In the genomic region with DNA sequence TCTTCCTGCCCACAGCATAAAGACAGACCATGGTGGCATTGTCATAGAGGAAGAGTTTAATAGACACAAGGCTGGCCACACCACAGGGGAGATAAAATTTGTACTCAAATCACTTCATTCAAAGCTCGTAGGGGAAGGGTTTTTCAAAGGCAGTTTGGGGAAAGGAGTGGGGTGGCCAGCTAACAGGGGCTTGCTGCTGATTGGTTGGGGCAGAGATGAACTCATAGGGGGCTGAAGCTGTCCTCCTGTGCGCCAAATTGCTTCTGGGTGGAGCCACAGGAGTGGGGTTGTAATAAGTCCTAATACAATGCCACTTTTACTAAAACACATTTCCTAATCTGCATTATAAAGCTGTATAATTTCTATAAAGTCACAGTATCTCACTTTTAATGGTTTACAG, we compare ENCODE assay signal across 24 cellular contexts. TPM values are rescaled to one million over a fixed set of nuclear protein-coding genes. Genes with fewer than 3 reads are reported as not detected.
DNase-seq lines count a peak whose midpoint lies in the region; ATAC-seq and TF ChIP-seq lines count a peak whose summit lies in the region.
"Had no signal": no experiment of that assay in that cellular context is flagged by ENCODE, and none has a peak within 500 bp of the region (broad histone marks: within the 10 kb centered on the region; RNA-seq: fewer than 3 reads in every experiment).

No MANE protein-coding gene starts in this region.

- H3K4me3 ChIP-seq in neutrophil (ENCODE audit: low read depth in 1 of 2, low read length in 1 of 2) = no peak overlapping the region
- no peak overlapping the region for H3K4me3 ChIP-seq in sigmoid colon
- H3K4me3 ChIP-seq: A549 had no signal

- H3K79me1 ChIP-seq in H9 (ENCODE audit: insufficient read depth, low read depth, low read length, poor library complexity, severe bottlenecking) = no peaks in the 10 kb centered on the region

- no peak overlapping the region for H3K56ac ChIP-seq in H9 (ENCODE audit: insufficient read length, low read depth, low read length)

- H3K79me2 ChIP-seq in H9 (ENCODE audit: insufficient read depth, low read length) = peaks cover 5% of the 10 kb centered on the region; the same call in 1 of the 2 replicates

- H3K9me3 ChIP-seq in H9 (ENCODE audit: control insufficient read depth, low read depth, low read length) (no peaks in the 10 kb centered on the region), T-helper 17 cell (ENCODE audit: control insufficient read depth, low read length, poor library complexity, severe bottlenecking) (no peaks in the 10 kb centered on the region), neutrophil (no peaks in the 10 kb centered on the region), sigmoid colon (no peaks in the 10 kb centered on the region)
- H3K9me3 ChIP-seq: A549 had no signal

- H4K8ac ChIP-seq in H9 (replicated peaks; ENCODE audit: insufficient read length, low read depth, low read length) = no peak overlapping the region

- peak overlapping the region; percentile 7 to 34 (median 21); a peak in 2 of 7 replicates for H3K27ac Mint-ChIP-seq in H9
- peak overlapping the region; percentile 22 for H3K27ac Mint-ChIP-seq in T-helper 17 cell
- peak overlapping the region; percentile 34 for H3K27ac Mint-ChIP-seq in dendritic cell treated with granulocyte-macrophage colony-stimulating factor and Interleukin-4, amounts not matched to agents 40 ng/mL and 50 ng/mL, for 4 days
- H3K27ac Mint-ChIP-seq: B cell, HFFc6 had no signal

- H2AK5ac ChIP-seq in H9 (ENCODE audit: insufficient read length, low read length) = no peak overlapping the region

- H4K5ac ChIP-seq in H9 (ENCODE audit: insufficient read length, low read depth, low read length) = no peak overlapping the region

- intact Hi-C loops in dendritic cell treated with granulocyte-macrophage colony-stimulating factor and Interleukin-4, amounts not matched to agents 40 ng/mL and 50 ng/mL, for 4 days (cut with micrococcal nuclease) = no loop called here
- intact Hi-C loops in sigmoid colon (cut with DNase I) (no loop called here), sciatic nerve (cut with DNase I) (no loop called here)

- no CpG with 5 or more reads among the region's 2 CpGs for WGBS in H9 (ENCODE audit: extremely low coverage, insufficient read length, low lambda C conversion rate)
- 34 to 74% methylated on average over 2 of the region's 2 CpGs for WGBS in sigmoid colon, 2 donors

- no peak overlapping the region for H3K9ac ChIP-seq in H9 (ENCODE audit: extremely low read depth, insufficient read length, low read length)
- H3K9ac ChIP-seq: KMS-11 had no signal

- H3K27ac ChIP-seq in H9 (ENCODE audit: insufficient read length, low read depth, low read length) (no peak overlapping the region), neutrophil (peak overlapping the region; percentile 76), sigmoid colon (no peak overlapping the region)
- H3K27ac ChIP-seq: C4-2B, KMS-11, RWPE1 had no signal

- H3K9me3 Mint-ChIP-seq in H9 = no peaks in the 10 kb centered on the region
- H3K9me3 Mint-ChIP-seq in dendritic cell treated with granulocyte-macrophage colony-stimulating factor and Interleukin-4, amounts not matched to agents 40 ng/mL and 50 ng/mL, for 4 days = no peaks in the 10 kb centered on the region
- H3K9me3 Mint-ChIP-seq: HFFc6 had no signal

- no peak overlapping the region for H2BK15ac ChIP-seq in H9 (ENCODE audit: low read depth, low read length)

- H3K27me3 ChIP-seq in H9 (ENCODE audit: insufficient read depth, low read length) (no peaks in the 10 kb centered on the region), neutrophil (no peaks in the 10 kb centered on the region), sigmoid colon (no peaks in the 10 kb centered on the region)

- no peaks in the 10 kb centered on the region for H3K36me3 ChIP-seq in neutrophil
- H3K36me3 ChIP-seq in sigmoid colon = no peaks in the 10 kb centered on the region

- ATAC-seq in T-helper 17 cell (no peak), sciatic nerve (no peak)
- ATAC-seq: Panc1 had no signal

- no peak for TF ChIP-seq EP300 in sigmoid colon (IDR thresholded peaks at IDR 0.05)

- H3K4me3 Mint-ChIP-seq in H9 = no peak overlapping the region
- H3K4me3 Mint-ChIP-seq in T-helper 17 cell = no peak overlapping the region
- no peak overlapping the region for H3K4me3 Mint-ChIP-seq in dendritic cell treated with granulocyte-macrophage colony-stimulating factor and Interleukin-4, amounts not matched to agents 40 ng/mL and 50 ng/mL, for 4 days
- H3K4me3 Mint-ChIP-seq: B cell, HFFc6 had no signal

- no peak for TF ChIP-seq POLR2A in sigmoid colon (IDR thresholded peaks at IDR 0.05)

- no peaks in the 10 kb centered on the region for H3K23me2 ChIP-seq in H9 (ENCODE audit: insufficient read length, low read depth, low read length, poor library complexity, severe bottlenecking)

- no peak overlapping the region for H3K14ac ChIP-seq in H9 (ENCODE audit: insufficient read depth, low read length)

- no peak overlapping the region for H2BK20ac ChIP-seq in H9 (ENCODE audit: low read depth, low read length, poor library complexity, severe bottlenecking)

- no peak overlapping the region for H3K23ac ChIP-seq in H9 (ENCODE audit: insufficient read length, low read depth, low read length)

- H3K4me2 ChIP-seq in H9 (ENCODE audit: insufficient read depth, insufficient read length, low read length) = no peak overlapping the region
- H3K4me2 ChIP-seq: KMS-11 had no signal

- H3K18ac ChIP-seq in H9 (ENCODE audit: insufficient read length, low read depth, low read length) = no peak overlapping the region

- no peak overlapping the region for H2BK120ac ChIP-seq in H9 (ENCODE audit: low read depth, low read length, poor library complexity, severe bottlenecking)

- TF ChIP-seq CTCF in H9 (conservative IDR thresholded peaks at IDR 0.05) (no peak), neutrophil (IDR thresholded peaks at IDR 0.05) (no peak), sigmoid colon (IDR thresholded peaks at IDR 0.05) (no peak)

- H2BK5ac ChIP-seq in H9 (ENCODE audit: insufficient read length, low read length) = no peak overlapping the region

- H3K36me3 Mint-ChIP-seq in H9 (ENCODE audit: insufficient read depth in 1 of 3, low read depth in 3 of 3) = 0 out of 7 replicates have a peak, but pooled peaks cover 0 to 1% (median 0%) of the 10 kb centered on the region in 3 experiments
- H3K36me3 Mint-ChIP-seq in T-helper 17 cell (ENCODE audit: low read depth) = no peaks in the 10 kb centered on the region
- H3K36me3 Mint-ChIP-seq in dendritic cell treated with granulocyte-macrophage colony-stimulating factor and Interleukin-4, amounts not matched to agents 40 ng/mL and 50 ng/mL, for 4 days (ENCODE audit: low read depth) = peaks cover under 1% of the 10 kb centered on the region

- no peak overlapping the region for H2AFZ ChIP-seq in H9 (ENCODE audit: low read length)

- DNase-seq in H9 = no peak
- DNase-seq in T-helper 17 cell = no peak
- no peak for DNase-seq in sigmoid colon
- DNase-seq in sciatic nerve (ENCODE audit: low spot score) = no peak
- DNase-seq in epidermal melanocyte (ENCODE audit: insufficient read length, low spot score) = no peak
- DNase-seq: Calu3, DND-41, H7, HFFc6, IMR-90, NCI-H1048, NCI-H1417, NCI-H1694, NCI-H2029 treated with DMSO at 0.1 percent for 48 hours, NCI-H526 treated with DMSO at 0.1 percent for 48 hours, SHP77 had no signal

- no peak overlapping the region for H4K91ac ChIP-seq in H9 (ENCODE audit: insufficient read length, low read depth, low read length)

- H4K20me1 ChIP-seq in H9 (ENCODE audit: control insufficient read depth, insufficient read depth, insufficient read length) = no peaks in the 10 kb centered on the region

- peaks cover 9% of the 10 kb centered on the region; the same call in 1 of the 2 replicates for H3K4me1 ChIP-seq in H9 (ENCODE audit: insufficient read depth, low read length)
- H3K4me1 ChIP-seq in neutrophil (ENCODE audit: control insufficient read depth in 1 of 2, insufficient read depth in 1 of 2, low read depth in 1 of 2, low read length in 1 of 2) = peaks cover 50 to 82% of the 10 kb centered on the region in 2 experiments
- peaks cover 0 to 28% (median 14%) of the 10 kb centered on the region in 4 donors for H3K4me1 ChIP-seq in sigmoid colon

- H3K27me3 Mint-ChIP-seq in H9 (ENCODE audit: low read depth) (no peaks in the 10 kb centered on the region), T-helper 17 cell (no peaks in the 10 kb centered on the region)
- H3K27me3 Mint-ChIP-seq in dendritic cell treated with granulocyte-macrophage colony-stimulating factor and Interleukin-4, amounts not matched to agents 40 ng/mL and 50 ng/mL, for 4 days = no peaks in the 10 kb centered on the region
- H3K27me3 Mint-ChIP-seq: B cell had no signal

- no peak overlapping the region for H2BK12ac ChIP-seq in H9 (ENCODE audit: insufficient read length, low read depth, low read length)

- no peak overlapping the region for H3T11ph ChIP-seq in H9 (ENCODE audit: low read length)

- H3K4ac ChIP-seq in H9 (ENCODE audit: low read depth, low read length) = no peak overlapping the region

- peaks cover 51 to 52% of the 10 kb centered on the region in 2 experiments for H3K4me1 Mint-ChIP-seq in H9
- peaks cover 39% of the 10 kb centered on the region for H3K4me1 Mint-ChIP-seq in T-helper 17 cell
- H3K4me1 Mint-ChIP-seq in dendritic cell treated with granulocyte-macrophage colony-stimulating factor and Interleukin-4, amounts not matched to agents 40 ng/mL and 50 ng/mL, for 4 days (ENCODE audit: low read depth) = peaks cover 54% of the 10 kb centered on the region

RNA-seq across cellular contexts. Expression of a gene that starts 22.5 kb away (rescaled TPM):
- total RNA-seq in H9 (2021) (36.0 and 38.2 TPM in 2 replicates), T-helper 17 cell (10 to 100 TPM; 18.4 to 29.6 TPM), sigmoid colon (10 to 100 TPM; 25.2 to 34.3 (median 30.7) TPM), sciatic nerve (55.2 TPM)
- 10 to 100 TPM in 1 of 3 donors, 1 to 10 TPM in 2; 3.5 to 12.7 (median 7.2) TPM for polyA plus RNA-seq in sigmoid colon
